ENCODE assay signal across 16 cellular contexts in the genomic region with DNA sequence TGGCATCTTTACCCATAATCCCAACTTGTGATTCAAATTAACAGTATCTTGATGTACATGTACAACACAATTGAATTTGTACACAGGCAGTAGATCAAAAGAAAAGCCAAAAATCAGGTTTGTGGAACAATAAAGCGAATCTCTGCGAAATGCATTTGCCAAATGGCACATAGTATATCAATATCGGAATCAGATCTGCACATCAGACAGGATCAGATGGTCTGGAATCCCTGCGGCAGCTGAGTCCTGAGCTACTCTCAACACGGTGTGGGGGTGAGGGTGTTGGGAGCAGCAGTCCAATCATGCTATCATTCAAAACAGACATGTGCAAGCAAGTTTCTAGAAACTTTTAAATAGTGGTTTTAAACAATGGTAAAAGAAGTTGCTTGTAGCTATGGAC.
DNase-seq lines count a peak whose midpoint lies in the region; ATAC-seq and TF ChIP-seq lines count a peak whose summit lies in the region.
"Had no signal": no experiment of that assay in that cellular context is flagged by ENCODE, and none has a peak within 500 bp of the region (broad histone marks: within the 10 kb centered on the region; RNA-seq: fewer than 3 reads in every experiment).

No MANE protein-coding gene starts in this region.

- peak overlapping the region; percentile 19 for H3K27ac Mint-ChIP-seq in activated CD4-positive, alpha-beta T cell treated with anti-CD3 and anti-CD28 coated beads for 36 hours
- H3K27ac Mint-ChIP-seq in stimulated activated effector memory CD8-positive, alpha-beta T cell treated with anti-CD3 and anti-CD28 coated beads, Interleukin-12 subunit alpha, Interleukin-12 subunit beta, amount 100 ng/mL, for 72 hours = no peak overlapping the region

- CTCF ChIA-PET in activated CD4-positive, alpha-beta T cell treated with anti-CD3 and anti-CD28 coated beads for 36 hours (lab: Charles Lee) = interaction anchor here (0.6 kb wide), 1 partner anchor 1036 kb away, joined by 3 read pairs; no protein-coding TSS in a partner anchor
- CTCF ChIA-PET in PC-3 (lab: Charles Lee) = no interaction called here

- H3K36me3 Mint-ChIP-seq in activated CD4-positive, alpha-beta T cell treated with anti-CD3 and anti-CD28 coated beads for 36 hours (ENCODE audit: low read depth) = no peaks in the 10 kb centered on the region
- H3K36me3 Mint-ChIP-seq in stimulated activated effector memory CD8-positive, alpha-beta T cell treated with anti-CD3 and anti-CD28 coated beads, Interleukin-12 subunit alpha, Interleukin-12 subunit beta, amount 100 ng/mL, for 72 hours = no peaks in the 10 kb centered on the region

- WGBS in smooth muscle cell (ENCODE audit: low lambda C conversion rate) = 94% methylated on average over 5 of the region's 5 CpGs
- WGBS in hepatocyte (ENCODE audit: low lambda C conversion rate, missing lambda C conversion rate) = 96% methylated on average over 5 of the region's 5 CpGs
- 91 to 95% (median 94%) methylated on average over 5 of the region's 5 CpGs for WGBS in spleen, 5 donors

- 0 out of 2 replicates have a peak overlapping the region, but pooled peaks have one; percentile 8 for H2AFZ ChIP-seq in PC-3 (ENCODE audit: low read length)
- no peak overlapping the region for H2AFZ ChIP-seq in smooth muscle cell (ENCODE audit: low read depth)
- H2AFZ ChIP-seq in hepatocyte = no peak overlapping the region

- peaks cover 6% of the 10 kb centered on the region for H3K9me3 Mint-ChIP-seq in activated CD4-positive, alpha-beta T cell treated with anti-CD3 and anti-CD28 coated beads for 36 hours (ENCODE audit: low read depth)
- peaks cover 16% of the 10 kb centered on the region for H3K9me3 Mint-ChIP-seq in stimulated activated effector memory CD8-positive, alpha-beta T cell treated with anti-CD3 and anti-CD28 coated beads, Interleukin-12 subunit alpha, Interleukin-12 subunit beta, amount 100 ng/mL, for 72 hours

- no peak overlapping the region for H3K4me2 ChIP-seq in PC-3 (ENCODE audit: low read length)
- peak overlapping the region; percentile 49 for H3K4me2 ChIP-seq in smooth muscle cell
- no peak overlapping the region for H3K4me2 ChIP-seq in hepatocyte

- H3K4me3 ChIP-seq in PC-3 (ENCODE audit: low read length) (no peak overlapping the region), smooth muscle cell (no peak overlapping the region), hepatocyte (no peak overlapping the region), spleen (no peak overlapping the region)

- H3K9ac ChIP-seq in PC-3 (ENCODE audit: low read length) (no peak overlapping the region), smooth muscle cell (ENCODE audit: low read depth) (no peak overlapping the region)

- ATAC-seq in activated CD4-positive, alpha-beta T cell treated with anti-CD3 and anti-CD28 coated beads for 36 hours = no peak
- ATAC-seq in PC-3 = no peak
- ATAC-seq in stimulated activated effector memory CD8-positive, alpha-beta T cell treated with anti-CD3 and anti-CD28 coated beads, Interleukin-12 subunit alpha, Interleukin-12 subunit beta, amount 100 ng/mL, for 72 hours = no peak
- ATAC-seq: HepG2 had no signal

- H3K4me1 ChIP-seq in PC-3 (ENCODE audit: insufficient read depth, low read length) = peaks cover 8% of the 10 kb centered on the region; the same call in 1 of the 2 replicates
- peaks cover 7% of the 10 kb centered on the region for H3K4me1 ChIP-seq in smooth muscle cell (ENCODE audit: low read depth)
- no peaks in the 10 kb centered on the region for H3K4me1 ChIP-seq in hepatocyte (ENCODE audit: insufficient read depth)
- no peaks in the 10 kb centered on the region for H3K4me1 ChIP-seq in spleen

- no peak for DNase-seq in activated CD4-positive, alpha-beta T cell treated with anti-CD3 and anti-CD28 coated beads for 36 hours
- no peak for DNase-seq in activated CD4-positive, alpha-beta T cell treated with anti-CD3 and anti-CD28 coated beads for 48 hours
- no peak for DNase-seq in PC-3
- DNase-seq in epithelial cell of prostate (ENCODE audit: low read depth, low spot score) = no peak
- no peak for DNase-seq in smooth muscle cell (lab: John Stamatoyannopoulos, UW; ENCODE audit: unreplicated experiment)
- DNase-seq in hepatocyte (ENCODE audit: low spot score) = no peak
- no peak for DNase-seq in spleen
- DNase-seq in stimulated activated effector memory CD8-positive, alpha-beta T cell treated with anti-CD3 and anti-CD28 coated beads, Interleukin-12 subunit alpha, Interleukin-12 subunit beta, amount 100 ng/mL, for 72 hours (ENCODE audit: low spot score in 2 of 2) = no peak
- DNase-seq: C1 segment of cervical spinal cord, GOT3, NCI-H1105 treated with DMSO at 0.1 percent for 48 hours, NCI-H187, NCI-H446 treated with DMSO at 0.1 percent for 48 hours, NCI-H748 treated with DMSO at 0.1 percent for 48 hours, SHP77 had no signal

- H3K79me2 ChIP-seq in PC-3 (ENCODE audit: low read length) = no peaks in the 10 kb centered on the region
- no peaks in the 10 kb centered on the region for H3K79me2 ChIP-seq in smooth muscle cell (ENCODE audit: low read depth)
- H3K79me2 ChIP-seq in hepatocyte = no peaks in the 10 kb centered on the region

- H4K20me1 ChIP-seq in PC-3 (ENCODE audit: low read length) (no peaks in the 10 kb centered on the region), smooth muscle cell (ENCODE audit: low read depth) (no peaks in the 10 kb centered on the region), hepatocyte (ENCODE audit: insufficient read depth, poor library complexity, severe bottlenecking) (no peaks in the 10 kb centered on the region)

- intact Hi-C loops in activated CD4-positive, alpha-beta T cell treated with anti-CD3 and anti-CD28 coated beads for 36 hours (cut with DNase I, micrococcal nuclease) = no loop called here
- intact Hi-C loops in PC-3 (cut with micrococcal nuclease) (no loop called here), spleen (cut with DNase I; ENCODE audit: low total_unique reads) (no loop called here)

- H3K27me3 ChIP-seq in PC-3 (ENCODE audit: low read length) = no peaks in the 10 kb centered on the region
- no peaks in the 10 kb centered on the region for H3K27me3 ChIP-seq in smooth muscle cell (ENCODE audit: low read depth)
- H3K27me3 ChIP-seq in hepatocyte = no peaks in the 10 kb centered on the region
- no peaks in the 10 kb centered on the region for H3K27me3 ChIP-seq in spleen (replicated peaks in 1 of 7)

- H3K36me3 ChIP-seq in PC-3 (ENCODE audit: low read depth, low read length) (no peaks in the 10 kb centered on the region), smooth muscle cell (ENCODE audit: low read depth) (no peaks in the 10 kb centered on the region), hepatocyte (replicated peaks; ENCODE audit: insufficient read depth, low read depth) (no peaks in the 10 kb centered on the region), spleen (no peaks in the 10 kb centered on the region)

- H3K9me2 ChIP-seq in PC-3 (replicated peaks; ENCODE audit: low read length) (0 out of 2 replicates have a peak, but pooled peaks cover 3% of the 10 kb centered on the region), hepatocyte (replicated peaks; ENCODE audit: insufficient read depth) (no peaks in the 10 kb centered on the region)

- TF ChIP-seq POLR2A in spleen (IDR thresholded peaks at IDR 0.05) = no peak

- H3F3A ChIP-seq in PC-3 (ENCODE audit: low read length, unreplicated experiment) = no peaks in the 10 kb centered on the region
- no peaks in the 10 kb centered on the region for H3F3A ChIP-seq in smooth muscle cell (ENCODE audit: low read depth)

- BruUV-seq in PC-3 (replicated peaks; lab: Mats Ljungman, UMichigan) = no TSS peak

- POLR2A ChIA-PET in activated CD4-positive, alpha-beta T cell treated with anti-CD3 and anti-CD28 coated beads for 36 hours (lab: Charles Lee) = no interaction called here
- POLR2A ChIA-PET in PC-3 (lab: Charles Lee; ENCODE audit: unreplicated experiment) = no interaction called here

- no peaks in the 10 kb centered on the region for H3K27me3 Mint-ChIP-seq in activated CD4-positive, alpha-beta T cell treated with anti-CD3 and anti-CD28 coated beads for 36 hours

- TF ChIP-seq CTCF in PC-3 (conservative IDR thresholded peaks at IDR 0.05; ENCODE audit: low read depth, low read length) (no peak), smooth muscle cell (IDR thresholded peaks at IDR 0.05; ENCODE audit: borderline replicate concordance, insufficient read depth, poor library complexity, severe bottlenecking) (no peak), hepatocyte (IDR thresholded peaks at IDR 0.05; ENCODE audit: poor library complexity) (no peak), spleen (IDR thresholded peaks at IDR 0.05 in 8 of 11, conservative IDR thresholded peaks at IDR 0.05 in 3 of 11) (no peak)

- H3K4me3 Mint-ChIP-seq in activated CD4-positive, alpha-beta T cell treated with anti-CD3 and anti-CD28 coated beads for 36 hours = no peak overlapping the region
- no peak overlapping the region for H3K4me3 Mint-ChIP-seq in stimulated activated effector memory CD8-positive, alpha-beta T cell treated with anti-CD3 and anti-CD28 coated beads, Interleukin-12 subunit alpha, Interleukin-12 subunit beta, amount 100 ng/mL, for 72 hours

- H3K9me3 ChIP-seq in PC-3 (ENCODE audit: low read length) (no peaks in the 10 kb centered on the region), smooth muscle cell (replicated peaks; ENCODE audit: low read depth) (no peaks in the 10 kb centered on the region), hepatocyte (ENCODE audit: low read depth) (no peaks in the 10 kb centered on the region), spleen (no peaks in the 10 kb centered on the region)

- peaks cover 3% of the 10 kb centered on the region for H3K4me1 Mint-ChIP-seq in activated CD4-positive, alpha-beta T cell treated with anti-CD3 and anti-CD28 coated beads for 36 hours
- H3K4me1 Mint-ChIP-seq in stimulated activated effector memory CD8-positive, alpha-beta T cell treated with anti-CD3 and anti-CD28 coated beads, Interleukin-12 subunit alpha, Interleukin-12 subunit beta, amount 100 ng/mL, for 72 hours = no peaks in the 10 kb centered on the region

- H3K27ac ChIP-seq in PC-3 (ENCODE audit: low read length) = no peak overlapping the region
- peak overlapping the region; percentile 46 for H3K27ac ChIP-seq in epithelial cell of prostate
- H3K27ac ChIP-seq in smooth muscle cell (ENCODE audit: low read depth) = peak overlapping the region; percentile 79
- no peak overlapping the region for H3K27ac ChIP-seq in hepatocyte
- H3K27ac ChIP-seq in spleen = no peak overlapping the region

Comparison
In these comparisons a context has a peak if more than half of its experiments do, and no peak if none do; other contexts are left out.
1. H3K27ac ChIP-seq: peak in epithelial cell of prostate (single experiment) and smooth muscle cell (single experiment); none in PC-3 (single experiment), hepatocyte (single experiment) and spleen (0 of 8).